9 cellular contexts compared by ENCODE assay signal in genomic region chr19:2302319-2303208, GRCh38.
A peak's percentile ranks its signal among the peaks of the same experiment; 100 is the strongest.
DNase-seq lines count a peak whose midpoint lies in the region; ATAC-seq and TF ChIP-seq lines count a peak whose summit lies in the region.
"Had no signal": no experiment of that assay in that cellular context is flagged by ENCODE, and none has a peak within 500 bp of the region (broad histone marks: within the 10 kb centered on the region; RNA-seq: fewer than 3 reads in every experiment).

No MANE protein-coding gene starts in this region.

- H3K4me3 Mint-ChIP-seq in activated naive CD8-positive, alpha-beta T cell, result peak overlapping the region; percentile 70

- H3K4me3 ChIP-seq in AG10803 (ENCODE audit: low read length), result no peak overlapping the region

- H3K4me1 Mint-ChIP-seq in activated naive CD8-positive, alpha-beta T cell (ENCODE audit: low read depth), result peaks cover 9% of the 10 kb centered on the region

- H3K36me3 Mint-ChIP-seq in activated naive CD8-positive, alpha-beta T cell, result no peaks in the 10 kb centered on the region

- no peak overlapping the region for H3K27ac Mint-ChIP-seq in activated naive CD8-positive, alpha-beta T cell

- H3K9me3 Mint-ChIP-seq in activated naive CD8-positive, alpha-beta T cell (ENCODE audit: low read depth), result no peaks in the 10 kb centered on the region

- no peak for TF ChIP-seq CTCF in AG10803 (conservative IDR thresholded peaks at IDR 0.05; ENCODE audit: low read length)

- ATAC-seq in GM21576 (IDR thresholded peaks at IDR 0.05; ENCODE audit: unreplicated experiment), result no peak

- peak; percentile 46 for DNase-seq in AG10803 (ENCODE audit: low read depth)
- DNase-seq in iPS-NIHi11 (ENCODE audit: low spot score), result peak; percentile 77
- DNase-seq in NCI-H2029 (lab: John Stamatoyannopoulos, UW), result no peak
- DNase-seq in SW480 (ENCODE audit: low spot score), result no peak
- DNase-seq: activated gamma-delta T cell treated with Interleukin-2 at 50 U/mL for 16 hours, COR-L47, NCI-H526 had no signal

- peaks cover 10% of the 10 kb centered on the region for H3K27me3 Mint-ChIP-seq in activated naive CD8-positive, alpha-beta T cell

Comparison
In these comparisons a context has a peak if more than half of its experiments do, and no peak if none do; other contexts are left out.
1. DNase-seq: peak in AG10803 (single experiment) and iPS-NIHi11 (single experiment); none in NCI-H2029 (single experiment) and SW480 (single experiment).